ENCODE assay signal across 13 cellular contexts in the genomic region with DNA sequence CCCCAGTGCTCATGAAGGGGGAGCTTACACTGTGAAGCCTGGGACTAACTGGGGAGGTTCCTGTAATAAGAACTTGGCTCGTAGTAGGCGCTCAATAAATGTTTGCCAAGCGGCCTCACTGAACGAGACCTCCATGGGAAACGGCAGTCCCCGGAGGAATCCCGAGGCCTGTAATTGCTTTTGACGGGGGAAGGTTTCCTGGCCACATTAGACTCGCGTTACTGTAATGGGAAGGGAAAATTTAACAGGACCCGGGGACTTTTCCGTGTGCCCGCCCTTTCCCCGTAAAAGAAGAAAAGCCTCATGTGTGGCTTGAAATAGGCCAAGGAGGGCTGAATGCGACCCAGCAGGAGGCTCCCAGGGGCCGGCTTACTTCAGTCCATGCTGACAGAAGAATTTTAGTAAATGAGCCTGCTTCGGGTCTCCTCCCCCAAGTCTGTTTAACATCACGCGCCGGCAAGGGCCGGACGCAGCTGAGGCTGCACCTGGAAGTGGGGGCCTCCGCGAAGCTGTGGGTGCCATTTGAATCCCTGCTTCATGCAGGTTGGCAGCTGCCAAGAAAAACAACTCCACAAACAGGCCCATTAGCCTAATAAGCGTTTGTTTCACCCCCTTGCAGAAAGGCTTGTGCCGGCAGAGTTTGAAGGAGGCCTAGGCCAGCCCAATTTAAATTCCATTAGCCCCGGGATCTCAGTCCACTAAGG. TPM values are rescaled to one million over a fixed set of nuclear protein-coding genes. Genes with fewer than 3 reads are reported as not detected.
DNase-seq lines count a peak whose midpoint lies in the region; ATAC-seq and TF ChIP-seq lines count a peak whose summit lies in the region.
"Had no signal": no experiment of that assay in that cellular context is flagged by ENCODE, and none has a peak within 500 bp of the region (broad histone marks: within the 10 kb centered on the region; RNA-seq: fewer than 3 reads in every experiment).

No MANE protein-coding gene starts in this region.

- H3K27ac Mint-ChIP-seq in endodermal cell (peak overlapping the region; percentile 68), Calu3 (ENCODE audit: unreplicated experiment) (no peak overlapping the region)
- peak overlapping the region in 1 of 2 donors; percentile 23 for H3K27ac Mint-ChIP-seq in stimulated activated naive CD8-positive, alpha-beta T cell treated with anti-CD3 and anti-CD28 coated beads, Interleukin-15, amount 100 ng/mL, for 72 hours
- H3K27ac Mint-ChIP-seq: activated T-helper 2 cell treated with anti-CD3 and anti-CD28 coated beads, Interferon-gamma antibody, Interleukin-2, Interleukin-4, amounts not matched to agents 10 μg/mL and 5 μg/mL and 100 μg/mL, durations not matched to agents 14 hours and 24 hours and 36 hours; CD4-positive, CD25-positive, alpha-beta regulatory T cell had no signal

- no peak for ATAC-seq in HG03139 (IDR thresholded peaks at IDR 0.05; ENCODE audit: unreplicated experiment)
- ATAC-seq in stimulated activated naive CD8-positive, alpha-beta T cell treated with anti-CD3 and anti-CD28 coated beads, Interleukin-15, amount 100 ng/mL, for 72 hours, result no peak
- ATAC-seq: HCT116 had no signal

- no peaks in the 10 kb centered on the region for H3K27me3 Mint-ChIP-seq in endodermal cell (ENCODE audit: insufficient read depth)
- H3K27me3 Mint-ChIP-seq in Calu3 (ENCODE audit: unreplicated experiment), result peaks cover 64% of the 10 kb centered on the region
- H3K27me3 Mint-ChIP-seq in stimulated activated naive CD8-positive, alpha-beta T cell treated with anti-CD3 and anti-CD28 coated beads, Interleukin-15, amount 100 ng/mL, for 72 hours, result no peaks in the 10 kb centered on the region

- no peaks in the 10 kb centered on the region for H3K9me3 ChIP-seq in endodermal cell (ENCODE audit: control insufficient read depth, low read length)
- H3K9me3 ChIP-seq: colonic mucosa had no signal

- no peaks in the 10 kb centered on the region for H3K27me3 ChIP-seq in H7 (ENCODE audit: control insufficient read depth, insufficient read depth, low read length)
- H3K27me3 ChIP-seq in endodermal cell (ENCODE audit: control insufficient read depth, insufficient read depth, low read length, poor library complexity, severe bottlenecking), result no peaks in the 10 kb centered on the region
- H3K27me3 ChIP-seq: colonic mucosa had no signal

- H3K4me3 ChIP-seq in H7 (ENCODE audit: insufficient read depth, low read depth, low read length), result no peak overlapping the region
- no peak overlapping the region for H3K4me3 ChIP-seq in endodermal cell (ENCODE audit: low read length)
- H3K4me3 ChIP-seq: colonic mucosa had no signal

- peak overlapping the region; percentile 68 for H3K27ac ChIP-seq in endodermal cell (ENCODE audit: low read depth, low read length)
- H3K27ac ChIP-seq: colonic mucosa had no signal

- H3K4me1 ChIP-seq in endodermal cell (ENCODE audit: control insufficient read depth, insufficient read depth, low read length), result peaks cover 7% of the 10 kb centered on the region
- H3K4me1 ChIP-seq: colonic mucosa had no signal

- no peak for TF ChIP-seq CTCF in endodermal cell (conservative IDR thresholded peaks at IDR 0.05)
- no peak for TF ChIP-seq CTCF in Calu3 (IDR thresholded peaks at IDR 0.05; ENCODE audit: unreplicated experiment)

- no peaks in the 10 kb centered on the region for H3K36me3 ChIP-seq in H7 (replicated peaks; ENCODE audit: control insufficient read depth, insufficient read depth, low read length)
- H3K36me3 ChIP-seq in endodermal cell (ENCODE audit: control insufficient read depth, insufficient read depth, low read length), result no peaks in the 10 kb centered on the region
- H3K36me3 ChIP-seq: colonic mucosa had no signal

- no peaks in the 10 kb centered on the region for H3K9me3 Mint-ChIP-seq in endodermal cell
- no peaks in the 10 kb centered on the region for H3K9me3 Mint-ChIP-seq in Calu3 (ENCODE audit: low read depth, unreplicated experiment)
- H3K9me3 Mint-ChIP-seq in stimulated activated naive CD8-positive, alpha-beta T cell treated with anti-CD3 and anti-CD28 coated beads, Interleukin-15, amount 100 ng/mL, for 72 hours, result no peaks in the 10 kb centered on the region
- H3K9me3 Mint-ChIP-seq: activated T-helper 2 cell treated with anti-CD3 and anti-CD28 coated beads, Interferon-gamma antibody, Interleukin-2, Interleukin-4, amounts not matched to agents 10 μg/mL and 5 μg/mL and 100 μg/mL, durations not matched to agents 14 hours and 24 hours and 36 hours; CD4-positive, CD25-positive, alpha-beta regulatory T cell had no signal

- no peak overlapping the region for H3K4me3 Mint-ChIP-seq in endodermal cell
- H3K4me3 Mint-ChIP-seq in Calu3 (ENCODE audit: low read depth, unreplicated experiment), result no peak overlapping the region
- no peak overlapping the region for H3K4me3 Mint-ChIP-seq in stimulated activated naive CD8-positive, alpha-beta T cell treated with anti-CD3 and anti-CD28 coated beads, Interleukin-15, amount 100 ng/mL, for 72 hours
- H3K4me3 Mint-ChIP-seq: CD4-positive, CD25-positive, alpha-beta regulatory T cell had no signal

- H3K36me3 Mint-ChIP-seq in endodermal cell (ENCODE audit: low read depth) (no peaks in the 10 kb centered on the region), Calu3 (ENCODE audit: insufficient read depth, unreplicated experiment) (no peaks in the 10 kb centered on the region)

- no TSS peak for BruUV-seq in Calu3 (replicated peaks; lab: Mats Ljungman, UMichigan)

- CTCF ChIA-PET in Calu3 (lab: Charles Lee), result no interaction called here

- peak; percentile 81 for DNase-seq in H7
- peak; percentile 84 for DNase-seq in NCI-H2227 treated with DMSO at 0.1 percent for 48 hours (lab: John Stamatoyannopoulos, UW)
- DNase-seq in endodermal cell, result peak; percentile 92
- peak; percentile 28 for DNase-seq in occipital lobe (lab: John Stamatoyannopoulos, UW)
- DNase-seq in Calu3, result no peak
- no peak for DNase-seq in stimulated activated naive CD8-positive, alpha-beta T cell treated with anti-CD3 and anti-CD28 coated beads, Interleukin-15, amount 100 ng/mL, for 72 hours
- DNase-seq in NOMO-1 (lab: John Stamatoyannopoulos, UW; ENCODE audit: unreplicated experiment in 2 of 2), result no peak
- DNase-seq: CD4-positive, CD25-positive, alpha-beta regulatory T cell; colonic mucosa; NCI-H82 had no signal

- intact Hi-C loops in Calu3 (cut with micrococcal nuclease; ENCODE audit: unreplicated experiment), result no loop called here

- 46 to 54% methylated on average over 16 to 27 of the region's 27 CpGs for WGBS in endodermal cell (ENCODE audit: insufficient coverage in 1 of 2, insufficient read length in 1 of 2), 2 experiments

- H3K4me1 Mint-ChIP-seq in endodermal cell (peaks cover 10% of the 10 kb centered on the region), Calu3 (ENCODE audit: low read depth, unreplicated experiment) (no peaks in the 10 kb centered on the region)
- H3K4me1 Mint-ChIP-seq in stimulated activated naive CD8-positive, alpha-beta T cell treated with anti-CD3 and anti-CD28 coated beads, Interleukin-15, amount 100 ng/mL, for 72 hours, result no peaks in the 10 kb centered on the region

- no peak overlapping the region for H3K9ac ChIP-seq in endodermal cell (ENCODE audit: extremely low read depth, low read length, poor library complexity, severe bottlenecking)

RNA-seq across cellular contexts. Expression of gene PWP1, which starts 39.8 kb away (rescaled TPM):
- 62.1 and 65.9 TPM in 2 replicates for total RNA-seq in H7 (2014; rRNA removed; shearing (Covaris generic))
- 10 to 100 TPM; 35.7 to 37.8 TPM for total RNA-seq in endodermal cell
- polyA plus RNA-seq in endodermal cell (2013, experiment 1 of 2), result 45.9 TPM
- 41.6 TPM for polyA plus RNA-seq in endodermal cell (2013, experiment 2 of 2)
- 78.1 TPM for total RNA-seq in occipital lobe
- total RNA-seq in Calu3 (2022), result 52.7 and 60.5 TPM in 2 replicates

Comparison
In these comparisons a context has a peak if more than half of its experiments do, and no peak if none do; other contexts are left out.
1. DNase-seq: peak in H7 (single experiment), NCI-H2227 treated with DMSO at 0.1 percent for 48 hours (single experiment), endodermal cell (single experiment) and occipital lobe (single experiment); none in Calu3 (single experiment), stimulated activated naive CD8-positive, alpha-beta T cell treated with anti-CD3 and anti-CD28 coated beads, Interleukin-15, amount 100 ng/mL, for 72 hours (0 of 2) and NOMO-1 (0 of 2).